Comparison of ENCODE assay signal across 21 cellular contexts in genomic region chr13:19685034-19685433, GRCh38. TPM values are rescaled to one million over a fixed set of nuclear protein-coding genes. Genes with fewer than 3 reads are reported as not detected.
DNase-seq lines count a peak whose midpoint lies in the region; ATAC-seq lines count a peak whose summit lies in the region.
"Had no signal": no experiment of that assay in that cellular context is flagged by ENCODE, and none has a peak within 500 bp of the region (broad histone marks: within the 10 kb centered on the region; RNA-seq: fewer than 3 reads in every experiment).

No MANE protein-coding gene starts in this region.

- H3K27ac ChIP-seq in HUES64 (ENCODE audit: low read depth, low read length) = peak overlapping the region; percentile 31; the same call in 1 of the 2 replicates
- H3K27ac ChIP-seq: brain microvascular endothelial cell, testis, VCaP had no signal

- no peak overlapping the region for H3K4me3 ChIP-seq in HUES64 (ENCODE audit: low read length)
- H3K4me3 ChIP-seq: testis had no signal

- peaks cover 54% of the 10 kb centered on the region for H3K4me1 ChIP-seq in HUES64 (ENCODE audit: insufficient read depth, low read length)
- H3K4me1 ChIP-seq: testis had no signal

- no peaks in the 10 kb centered on the region for H3K27me3 ChIP-seq in HUES64 (ENCODE audit: insufficient read depth, low read length)
- H3K27me3 ChIP-seq: brain microvascular endothelial cell, testis had no signal

- H3K36me3 ChIP-seq in HUES64 (ENCODE audit: insufficient read depth, low read length) = peaks cover 9% of the 10 kb centered on the region; the same call in 1 of the 2 replicates
- H3K36me3 ChIP-seq: brain microvascular endothelial cell had no signal

- ATAC-seq in HG03097 (IDR thresholded peaks at IDR 0.05; ENCODE audit: low FRiP score, unreplicated experiment) = no peak
- ATAC-seq: activated T-helper 17 cell treated with anti-CD3 and anti-CD28 coated beads, Interleukin-2, amount 50 U/mL, for 72 hours; stimulated activated naive B cell treated with anti-CD40 and anti-IgM and Interleukin-4, amounts not matched to agents 10 μg/mL and 1 μg/mL and 100 μg/mL, for 72 hours had no signal

- peak; percentile 13 for DNase-seq in Caki2 (ENCODE audit: low read depth)
- DNase-seq in kidney tubule cell (ENCODE audit: low spot score) = peak; percentile 35
- DNase-seq in renal cortical epithelial cell (ENCODE audit: low read depth) = peak; percentile 70
- DNase-seq in activated CD4-positive, alpha-beta T cell treated with anti-CD3 and anti-CD28 coated beads for 1 hour = no peak
- no peak for DNase-seq in activated effector memory CD4-positive, alpha-beta T cell treated with Interleukin-2 at 50 U/mL for 16 hours
- DNase-seq: activated CD4-positive, alpha-beta T cell treated with anti-CD3 and anti-CD28 coated beads, Interleukin-2, amount 50 U/mL, for 1 hour; activated CD8-positive, alpha-beta memory T cell treated with anti-CD3 and anti-CD28 coated beads, Interleukin-2, amount 50 U/mL, for 4 hours; AML-193; brain microvascular endothelial cell; COR-L47; HFFc6; NCI-H1092 treated with DMSO at 0.1 percent for 48 hours; NCI-H2029 treated with DMSO at 0.1 percent for 48 hours; SK-N-SH; stimulated activated CD4-positive, alpha-beta T cell treated with anti-CD3 and anti-CD28 coated beads, Interleukin-2, amount 100 ng/mL, for 24 hours; stimulated activated naive B cell treated with anti-CD40 and anti-IgM and Interleukin-4, amounts not matched to agents 10 μg/mL and 1 μg/mL and 100 μg/mL, for 72 hours; testis had no signal

- H3K9me3 ChIP-seq in HUES64 (ENCODE audit: insufficient read depth, low read depth, low read length) = no peaks in the 10 kb centered on the region
- H3K9me3 ChIP-seq: SK-N-SH, testis had no signal

- in situ Hi-C loops in Caki2 (cut with HindIII; ENCODE audit: low pct_unique_long_range_greater_than_20kb, low sequenced_read_pairs) = no loop called here

- 87% methylated on average over 4 of the region's 5 CpGs for WGBS in HUES64

- H3K9ac ChIP-seq in HUES64 (ENCODE audit: low read depth, low read length) = no peak overlapping the region
- H3K9ac ChIP-seq: SK-N-SH had no signal

RNA-seq across cellular contexts. Expression of gene MPHOSPH8, which starts 51.6 kb away (rescaled TPM):
- 1.1 and 5.9 TPM in 2 replicates for total RNA-seq in Caki2 (2014; rRNA removed; shearing (Covaris generic); ENCODE audit: low replicate concordance)
- 12.7 TPM for polyA plus RNA-seq in HUES64 (2013, experiment 1 of 2)
- 15.2 TPM for polyA plus RNA-seq in HUES64 (2013, experiment 2 of 2)
- total RNA-seq in renal cortical epithelial cell = 11.8 and 26.7 TPM in 2 replicates

Comparison
In these comparisons a context has a peak if more than half of its experiments do, and no peak if none do; other contexts are left out.
1. DNase-seq: peak in Caki2 (single experiment), kidney tubule cell (single experiment) and renal cortical epithelial cell (single experiment); none in activated CD4-positive, alpha-beta T cell treated with anti-CD3 and anti-CD28 coated beads for 1 hour (single experiment) and activated effector memory CD4-positive, alpha-beta T cell treated with Interleukin-2 at 50 U/mL for 16 hours (single experiment).